In genomic region chr12:45728625-45729232, GRCh38 we compare ENCODE assay signal across 8 cellular contexts. TPM values are rescaled to one million over a fixed set of nuclear protein-coding genes. Genes with fewer than 3 reads are reported as not detected.
A peak's percentile ranks its signal among the peaks of the same experiment; 100 is the strongest.
DNase-seq lines count a peak whose midpoint lies in the region; ATAC-seq and TF ChIP-seq lines count a peak whose summit lies in the region.

No MANE protein-coding gene starts in this region.

- H3K4me3 ChIP-seq in Loucy (ENCODE audit: low read length, poor library complexity, severe bottlenecking) (peak overlapping the region; percentile 84), RWPE2 (ENCODE audit: severe bottlenecking) (peak overlapping the region; percentile 69), neural cell (ENCODE audit: low read length) (peak overlapping the region; percentile 92)

- H3F3A ChIP-seq in Loucy (ENCODE audit: low read depth) (peaks cover 12% of the 10 kb centered on the region), neural cell (ENCODE audit: insufficient read depth, low read length, poor library complexity, severe bottlenecking) (peaks cover 9% of the 10 kb centered on the region)

- TF ChIP-seq CTCF in H9 (conservative IDR thresholded peaks at IDR 0.05): peak; percentile 91
- TF ChIP-seq CTCF in Loucy (conservative IDR thresholded peaks at IDR 0.05; ENCODE audit: low read length): peak; percentile 80
- TF ChIP-seq CTCF in RWPE2 (IDR thresholded peaks at IDR 0.05; ENCODE audit: poor library complexity, severe bottlenecking): peak; percentile 90
- peak; percentile 98 for TF ChIP-seq CTCF in neural cell (IDR thresholded peaks at IDR 0.05; ENCODE audit: poor library complexity, severe bottlenecking)

- H3K27ac ChIP-seq in H9 (ENCODE audit: insufficient read length, low read depth, low read length) (no peak overlapping the region), RWPE2 (ENCODE audit: poor library complexity, severe bottlenecking) (peak overlapping the region; percentile 93), neural cell (ENCODE audit: low read length) (peak overlapping the region; percentile 97)

- no peak overlapping the region for H3K56ac ChIP-seq in H9 (ENCODE audit: insufficient read length, low read depth, low read length)

- no peak overlapping the region for H2BK20ac ChIP-seq in H9 (ENCODE audit: low read depth, low read length, poor library complexity, severe bottlenecking)

- H2AK5ac ChIP-seq in H9 (ENCODE audit: insufficient read length, low read length): no peak overlapping the region

- H3K4me1 ChIP-seq in H9 (ENCODE audit: insufficient read depth, low read length) (no peaks in the 10 kb centered on the region), Loucy (ENCODE audit: insufficient read depth, low read length, poor library complexity, severe bottlenecking) (peaks cover 46% of the 10 kb centered on the region), RWPE2 (ENCODE audit: insufficient read depth, poor library complexity, severe bottlenecking) (peaks cover 22% of the 10 kb centered on the region)

- H3K79me2 ChIP-seq in H9 (ENCODE audit: insufficient read depth, low read length) (peaks cover 4% of the 10 kb centered on the region; the same call in 1 of the 2 replicates), Loucy (ENCODE audit: insufficient read depth, low read length) (peaks cover 69% of the 10 kb centered on the region), neural cell (replicated peaks; ENCODE audit: insufficient read depth, low read length) (peaks cover 62% of the 10 kb centered on the region)

- H4K20me1 ChIP-seq in H9 (ENCODE audit: control insufficient read depth, insufficient read depth, insufficient read length) (no peaks in the 10 kb centered on the region), Loucy (ENCODE audit: insufficient read depth, low read length, poor library complexity, severe bottlenecking) (peaks cover 51% of the 10 kb centered on the region), neural cell (ENCODE audit: insufficient read depth) (no peaks in the 10 kb centered on the region)

- no peak overlapping the region for H2AFZ ChIP-seq in H9 (ENCODE audit: low read length)
- H2AFZ ChIP-seq in Loucy (ENCODE audit: low read length): peak overlapping the region; percentile 79
- H2AFZ ChIP-seq in neural cell (ENCODE audit: low read depth, low read length): peak overlapping the region; percentile 30

- H3K36me3 ChIP-seq in Loucy (ENCODE audit: insufficient read depth, low read length) (no peaks in the 10 kb centered on the region), RWPE2 (ENCODE audit: low read depth) (peaks cover 25% of the 10 kb centered on the region), neural cell (ENCODE audit: insufficient read depth, low read length) (no peaks in the 10 kb centered on the region)

- ATAC-seq in RWPE2 (ENCODE audit: low read depth): peak; percentile 59
- ATAC-seq in stimulated activated naive CD8-positive, alpha-beta T cell treated with anti-CD3 and anti-CD28 coated beads, Interleukin-15, amount 100 ng/mL, for 72 hours: peak; percentile 74

- peak; percentile 81 for TF ChIP-seq EP300 in neural cell (conservative IDR thresholded peaks at IDR 0.05; ENCODE audit: poor library complexity, severe bottlenecking)

- no peaks in the 10 kb centered on the region for H3K9me3 ChIP-seq in H9 (ENCODE audit: control insufficient read depth, low read depth, low read length)
- H3K9me3 ChIP-seq in Loucy (ENCODE audit: insufficient read depth, low read depth, low read length): no peaks in the 10 kb centered on the region
- no peaks in the 10 kb centered on the region for H3K9me3 ChIP-seq in RWPE2 (ENCODE audit: severe bottlenecking)
- no peaks in the 10 kb centered on the region for H3K9me3 ChIP-seq in neural cell (ENCODE audit: low read length)

- no peak overlapping the region for H4K5ac ChIP-seq in H9 (ENCODE audit: insufficient read length, low read depth, low read length)

- no peak overlapping the region for H2BK15ac ChIP-seq in H9 (ENCODE audit: low read depth, low read length)

- TF ChIP-seq RAD21 in neural cell (conservative IDR thresholded peaks at IDR 0.05): peak; percentile 67

- peaks cover 21% of the 10 kb centered on the region in 2 experiments for H3K4me1 Mint-ChIP-seq in H9
- H3K4me1 Mint-ChIP-seq in stimulated activated naive CD8-positive, alpha-beta T cell treated with anti-CD3 and anti-CD28 coated beads, Interleukin-15, amount 100 ng/mL, for 72 hours: peaks cover 13% of the 10 kb centered on the region

- H3K4me3 Mint-ChIP-seq in H9: peak overlapping the region; percentile 90 to 99
- H3K4me3 Mint-ChIP-seq in stimulated activated naive CD8-positive, alpha-beta T cell treated with anti-CD3 and anti-CD28 coated beads, Interleukin-15, amount 100 ng/mL, for 72 hours: peak overlapping the region; percentile 100

- DNase-seq in GDM1 (lab: John Stamatoyannopoulos, UW) (peak; percentile 97), H9 (peak; percentile 98), RWPE2 (ENCODE audit: low spot score) (peak; percentile 95), fibroblast of the conjunctiva (ENCODE audit: low read depth) (peak; percentile 95)
- DNase-seq in activated effector memory CD4-positive, alpha-beta T cell treated with anti-CD3 and anti-CD28 coated beads, Interleukin-2, amount 50 U/mL, for 16 hours: peak; percentile 98
- peak; percentile 99 for DNase-seq in stimulated activated naive CD8-positive, alpha-beta T cell treated with anti-CD3 and anti-CD28 coated beads, Interleukin-15, amount 100 ng/mL, for 72 hours

- H2BK12ac ChIP-seq in H9 (ENCODE audit: insufficient read length, low read depth, low read length): no peak overlapping the region

- no peak overlapping the region for H3K23ac ChIP-seq in H9 (ENCODE audit: insufficient read length, low read depth, low read length)

- no peak overlapping the region for H4K91ac ChIP-seq in H9 (ENCODE audit: insufficient read length, low read depth, low read length)

- no peaks in the 10 kb centered on the region for H3K9me2 ChIP-seq in Loucy (replicated peaks; ENCODE audit: low read depth, low read length)
- H3K9me2 ChIP-seq in neural cell (ENCODE audit: insufficient read depth, low read length): no peaks in the 10 kb centered on the region

- no peaks in the 10 kb centered on the region for H3K27me3 Mint-ChIP-seq in H9 (ENCODE audit: low read depth)
- no peaks in the 10 kb centered on the region for H3K27me3 Mint-ChIP-seq in stimulated activated naive CD8-positive, alpha-beta T cell treated with anti-CD3 and anti-CD28 coated beads, Interleukin-15, amount 100 ng/mL, for 72 hours

- no peak overlapping the region for H2BK5ac ChIP-seq in H9 (ENCODE audit: insufficient read length, low read length)

- H3K27ac Mint-ChIP-seq in H9: peak overlapping the region; percentile 78 to 99 (median 98)
- H3K27ac Mint-ChIP-seq in stimulated activated naive CD8-positive, alpha-beta T cell treated with anti-CD3 and anti-CD28 coated beads, Interleukin-15, amount 100 ng/mL, for 72 hours: peak overlapping the region; percentile 100

- H3T11ph ChIP-seq in H9 (ENCODE audit: low read length): no peak overlapping the region

- H3K4ac ChIP-seq in H9 (ENCODE audit: low read depth, low read length): no peak overlapping the region

- H3K27me3 ChIP-seq in H9 (ENCODE audit: insufficient read depth, low read length) (no peaks in the 10 kb centered on the region), Loucy (ENCODE audit: insufficient read depth, low read length, poor library complexity, severe bottlenecking) (peaks cover 5% of the 10 kb centered on the region), RWPE2 (ENCODE audit: insufficient read depth, poor library complexity, severe bottlenecking) (no peaks in the 10 kb centered on the region), neural cell (ENCODE audit: insufficient read depth, low read depth, low read length) (no peaks in the 10 kb centered on the region)

- H3K36me3 Mint-ChIP-seq in H9 (ENCODE audit: insufficient read depth in 1 of 3, low read depth in 3 of 3): peaks cover 6 to 15% (median 15%) of the 10 kb centered on the region in 3 experiments; a peak in 6 of 7 replicates

- H4K8ac ChIP-seq in H9 (replicated peaks; ENCODE audit: insufficient read length, low read depth, low read length): no peak overlapping the region

- H3K23me2 ChIP-seq in H9 (ENCODE audit: insufficient read length, low read depth, low read length, poor library complexity, severe bottlenecking): peaks cover 7% of the 10 kb centered on the region

- no peak overlapping the region; the same call in 1 of the 2 replicates for H3K14ac ChIP-seq in H9 (ENCODE audit: insufficient read depth, low read length)

- no peak overlapping the region for H2BK120ac ChIP-seq in H9 (ENCODE audit: low read depth, low read length, poor library complexity, severe bottlenecking)

- H3K9ac ChIP-seq in H9 (ENCODE audit: extremely low read depth, insufficient read length, low read length) (peak overlapping the region; percentile 42), Loucy (ENCODE audit: low read depth, low read length, poor library complexity, severe bottlenecking) (peak overlapping the region; percentile 98), neural cell (ENCODE audit: low read length) (peak overlapping the region; percentile 95)

- H3K18ac ChIP-seq in H9 (ENCODE audit: insufficient read length, low read depth, low read length): no peak overlapping the region

- no peaks in the 10 kb centered on the region for H3K79me1 ChIP-seq in H9 (ENCODE audit: insufficient read depth, low read depth, low read length, poor library complexity, severe bottlenecking)

- H3K4me2 ChIP-seq in H9 (ENCODE audit: insufficient read depth, insufficient read length, low read length) (peak overlapping the region; percentile 63), Loucy (ENCODE audit: low read depth, low read length, poor library complexity, severe bottlenecking) (peak overlapping the region; percentile 82), neural cell (ENCODE audit: low read length) (peak overlapping the region; percentile 84)

- whole genome bisulfite sequencing in H9 (ENCODE audit: extremely low coverage, insufficient read length, low lambda C conversion rate): no CpG with 5 or more reads among the region's 66 CpGs

- no peaks in the 10 kb centered on the region for H3K9me3 Mint-ChIP-seq in H9
- H3K9me3 Mint-ChIP-seq in stimulated activated naive CD8-positive, alpha-beta T cell treated with anti-CD3 and anti-CD28 coated beads, Interleukin-15, amount 100 ng/mL, for 72 hours: no peaks in the 10 kb centered on the region

TF ChIP-seq in neural cell, 6 proteins besides CTCF, POLR2A, EP300 and RAD21 (continues in another document):
- TF ChIP-seq POLR2AphosphoS5 (IDR thresholded peaks at IDR 0.05) (peak; percentile 93), MXI1 (conservative IDR thresholded peaks at IDR 0.05; ENCODE audit: poor library complexity, severe bottlenecking) (peak; percentile 71), SMC3 (conservative IDR thresholded peaks at IDR 0.05; ENCODE audit: poor library complexity) (peak; percentile 64), EZH2 (IDR thresholded peaks at IDR 0.05; ENCODE audit: borderline replicate concordance, insufficient read depth, low read length, poor library complexity, severe bottlenecking) (no peak)

RNA-seq across cellular contexts. Expression of gene ARID2, which starts 0.8 kb away (rescaled TPM):
- total RNA-seq in H9 (2021): 61.9 and 63.8 TPM in 2 replicates
- 20.6 and 23.0 TPM in 2 replicates for polyA plus RNA-seq in neural cell
- polyA minus RNA-seq in neural cell: 104 and 120 TPM in 2 replicates

Comparison
In these comparisons a context has a peak if more than half of its experiments do, and no peak if none do; other contexts are left out.
1. H3K9ac ChIP-seq: peak in every context shown above with its lines; median percentile 98 in Loucy; 95 in neural cell; 42 in H9.